In genomic region chr3:8607285-8608040, GRCh38 we compare ENCODE assay signal across 9 cellular contexts. TPM values are rescaled to one million over a fixed set of nuclear protein-coding genes. Genes with fewer than 3 reads are reported as not detected.
A peak's percentile ranks its signal among the peaks of the same experiment; 100 is the strongest.
DNase-seq lines count a peak whose midpoint lies in the region; ATAC-seq and TF ChIP-seq lines count a peak whose summit lies in the region.
"Had no signal": no experiment of that assay in that cellular context is flagged by ENCODE, and none has a peak within 500 bp of the region (broad histone marks: within the 10 kb centered on the region; RNA-seq: fewer than 3 reads in every experiment).

No MANE protein-coding gene starts in this region.

- no peak for TF ChIP-seq EP300 in sigmoid colon (IDR thresholded peaks at IDR 0.05)

- H3K27ac ChIP-seq in right atrium auricular region: no peak overlapping the region
- H3K27ac ChIP-seq in sigmoid colon: no peak overlapping the region
- H3K27ac ChIP-seq: HL-60 had no signal

- no peak overlapping the region for H3K4me3 ChIP-seq in right atrium auricular region
- no peak overlapping the region for H3K4me3 ChIP-seq in sigmoid colon

- TF ChIP-seq CTCF in right atrium auricular region (IDR thresholded peaks at IDR 0.05) (peak; percentile 58 to 89), sigmoid colon (IDR thresholded peaks at IDR 0.05) (peak in 3 of 4 experiments; percentile 33 to 37 (median 34))

- H3K27me3 ChIP-seq in right atrium auricular region (no peaks in the 10 kb centered on the region), sigmoid colon (no peaks in the 10 kb centered on the region)

- ATAC-seq in HG02588 (IDR thresholded peaks at IDR 0.05; ENCODE audit: unreplicated experiment) (peak; percentile 57), HG02763 (IDR thresholded peaks at IDR 0.05; ENCODE audit: unreplicated experiment) (no peak), HG02571 (IDR thresholded peaks at IDR 0.05; ENCODE audit: unreplicated experiment) (no peak)

- no peaks in the 10 kb centered on the region for H3K36me3 ChIP-seq in right atrium auricular region
- H3K36me3 ChIP-seq in sigmoid colon: no peaks in the 10 kb centered on the region

- TF ChIP-seq POLR2A in sigmoid colon (IDR thresholded peaks at IDR 0.05): no peak

- DNase-seq in CMK (ENCODE audit: low read depth) (peak; percentile 42), amniotic epithelial cell (ENCODE audit: low read depth) (peak; percentile 79), right atrium auricular region (ENCODE audit: low spot score) (peak; percentile 91), sigmoid colon (no peak), OCI-M2 (lab: John Stamatoyannopoulos, UW; ENCODE audit: unreplicated experiment) (no peak)

- H3K9me3 ChIP-seq in right atrium auricular region (no peaks in the 10 kb centered on the region), sigmoid colon (no peaks in the 10 kb centered on the region)

- intact Hi-C loops in sigmoid colon (cut with DNase I): loop anchor here (1.0 kb wide), 1 partner anchor 165 kb away; no protein-coding TSS in a partner anchor

- WGBS in sigmoid colon, 2 donors: 72 to 78% methylated on average over 7 of the region's 7 CpGs

- H3K4me1 ChIP-seq in right atrium auricular region: peaks cover 0 to 24% of the 10 kb centered on the region in 2 donors
- H3K4me1 ChIP-seq in sigmoid colon: peaks cover 0 to 17% (median 12%) of the 10 kb centered on the region in 4 donors

RNA-seq across cellular contexts. Expression of gene SSUH2, which starts 37.1 kb away (rescaled TPM):
- total RNA-seq in right atrium auricular region (under 1 TPM; 0.59 to 0.82 TPM), sigmoid colon (under 1 TPM in 2 of 4 donors, not detected in 2; 0.16 to 0.55 TPM)
- 1 to 10 TPM in 2 of 3 donors, under 1 TPM in 1; 0.95 to 4.4 (median 2.4) TPM for polyA plus RNA-seq in sigmoid colon

Comparison
In these comparisons a context has a peak if more than half of its experiments do, and no peak if none do; other contexts are left out.
1. DNase-seq: peak in CMK (single experiment), amniotic epithelial cell (single experiment) and right atrium auricular region (single experiment); none in sigmoid colon (single experiment) and OCI-M2 (single experiment).